Comparison of ENCODE assay signal across 9 cellular contexts in genomic region chr2:65300772-65301711, GRCh38.
DNase-seq lines count a peak whose midpoint lies in the region; ATAC-seq and TF ChIP-seq lines count a peak whose summit lies in the region.
"Had no signal": no experiment of that assay in that cellular context is flagged by ENCODE, and none has a peak within 500 bp of the region (broad histone marks: within the 10 kb centered on the region; RNA-seq: fewer than 3 reads in every experiment).

No MANE protein-coding gene starts in this region.

- no peak for TF ChIP-seq POLR2A in spleen (IDR thresholded peaks at IDR 0.05)

- intact Hi-C loops in spleen (cut with DNase I; ENCODE audit: low total_unique reads), result no loop called here

- peak overlapping the region in 6 of 8 donors; percentile 15 to 60 (median 44) for H3K27ac ChIP-seq in spleen

- H3K4me1 ChIP-seq in adipocyte (ENCODE audit: control insufficient read depth, insufficient read depth, low read length), result peaks cover 41% of the 10 kb centered on the region
- H3K4me1 ChIP-seq in spleen, result peaks cover 8 to 41% (median 27%) of the 10 kb centered on the region in 6 donors

- DNase-seq in AG09319 (ENCODE audit: extremely low read depth, low read depth), result peak; percentile 74
- DNase-seq in SW480 (ENCODE audit: low spot score), result peak; percentile 73
- DNase-seq in adipocyte (ENCODE audit: low read depth), result peak; percentile 86
- peak; percentile 90 for DNase-seq in hepatic stellate cell (ENCODE audit: low spot score)
- DNase-seq in spleen, result peak; percentile 84
- no peak for DNase-seq in NCI-H774 (lab: John Stamatoyannopoulos, UW)

- H3K36me3 ChIP-seq in adipocyte (ENCODE audit: control insufficient read depth, insufficient read depth, low read length, severe bottlenecking) (no peaks in the 10 kb centered on the region), spleen (no peaks in the 10 kb centered on the region)

- TF ChIP-seq CTCF in AG09319 (IDR thresholded peaks at IDR 0.05; ENCODE audit: low read depth, low read length), result no peak
- TF ChIP-seq CTCF in spleen (IDR thresholded peaks at IDR 0.05 in 8 of 11, conservative IDR thresholded peaks at IDR 0.05 in 3 of 11), result no peak

- H3K9me3 ChIP-seq in adipocyte (ENCODE audit: control insufficient read depth, low read length), result no peaks in the 10 kb centered on the region
- H3K9me3 ChIP-seq in spleen, result no peaks in the 10 kb centered on the region

- H3K4me3 ChIP-seq in adipocyte (ENCODE audit: low read length) (peak overlapping the region; percentile 66), spleen (peak overlapping the region in 4 of 8 donors; percentile 0 to 57 (median 17))

- peak; percentile 91 for ATAC-seq in GM19351 (IDR thresholded peaks at IDR 0.05; ENCODE audit: unreplicated experiment)
- peak; percentile 70 for ATAC-seq in HG03469 (IDR thresholded peaks at IDR 0.05; ENCODE audit: unreplicated experiment)
- ATAC-seq: HCT116 had no signal

- H3K27me3 ChIP-seq in adipocyte (replicated peaks; ENCODE audit: control insufficient read depth, insufficient read depth, low read length) (no peaks in the 10 kb centered on the region), spleen (replicated peaks in 1 of 7) (peaks cover 0 to 8% (median 0%) of the 10 kb centered on the region in 7 donors)

- peak overlapping the region; percentile 79 for H3K9ac ChIP-seq in adipocyte (ENCODE audit: low read length)

- 9 to 26% (median 22%) methylated on average over 19 to 20 of the region's 20 CpGs for WGBS in spleen, 5 donors
